ENCODE assay signal across 13 cellular contexts in the genomic region with DNA sequence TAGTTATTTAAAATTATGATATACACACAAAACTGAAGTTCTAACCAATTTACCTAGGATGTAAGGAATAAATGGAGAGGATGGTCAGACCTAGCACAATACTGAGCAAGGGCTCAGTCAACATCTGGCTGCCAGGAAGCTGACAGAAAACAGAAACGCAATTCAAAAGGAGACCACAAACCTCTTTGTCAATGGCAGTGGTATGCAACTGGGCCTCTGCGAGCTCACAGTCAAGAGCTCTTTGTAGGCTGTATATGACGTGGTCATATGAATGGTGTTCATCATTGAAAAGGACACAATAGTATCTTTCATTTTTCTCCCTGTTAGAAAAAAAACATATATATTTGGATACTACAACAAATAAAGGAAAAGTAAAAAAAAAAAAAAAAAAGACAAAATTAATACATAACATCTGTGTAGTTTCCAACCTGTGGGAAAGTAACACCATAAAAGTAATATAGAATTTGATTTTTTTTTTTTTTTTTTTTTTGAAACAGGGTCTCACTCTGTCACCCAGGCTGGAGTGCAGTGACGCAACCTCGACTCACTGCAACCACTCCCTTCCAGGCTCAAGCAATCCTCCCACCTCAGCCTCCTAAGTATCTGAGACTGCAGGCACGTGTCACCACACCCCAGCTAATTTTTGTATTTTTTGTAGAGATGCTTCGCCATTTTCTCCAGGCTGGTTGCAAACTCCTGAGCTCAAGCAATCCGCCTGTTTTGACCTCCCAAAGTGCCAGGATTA. TPM values are rescaled to one million over a fixed set of nuclear protein-coding genes. Genes with fewer than 3 reads are reported as not detected.
DNase-seq lines count a peak whose midpoint lies in the region; ATAC-seq and TF ChIP-seq lines count a peak whose summit lies in the region.
"Had no signal": no experiment of that assay in that cellular context is flagged by ENCODE, and none has a peak within 500 bp of the region (broad histone marks: within the 10 kb centered on the region; RNA-seq: fewer than 3 reads in every experiment).

No MANE protein-coding gene starts in this region.

- intact Hi-C loops in activated naive CD4-positive, alpha-beta T cell treated with anti-CD3 and anti-CD28 coated beads for 36 hours (cut with micrococcal nuclease) = no loop called here

- H3K27me3 Mint-ChIP-seq in activated naive CD4-positive, alpha-beta T cell treated with anti-CD3 and anti-CD28 coated beads for 36 hours (ENCODE audit: low read depth) = no peaks in the 10 kb centered on the region
- H3K27me3 Mint-ChIP-seq in activated naive CD4-positive, alpha-beta T cell treated with anti-CD3 and anti-CD28 coated beads, Interleukin-2, amount 10 ng/mL, durations not matched to agents 7 days and 5 days = no peaks in the 10 kb centered on the region

- no peaks in the 10 kb centered on the region for H3K27me3 ChIP-seq in NT2/D1 (ENCODE audit: insufficient read depth, insufficient read length)
- H3K27me3 ChIP-seq: BLaER1, esophagus muscularis mucosa, pancreas, upper lobe of left lung had no signal

- H3K9ac ChIP-seq in NT2/D1 (ENCODE audit: insufficient read length, low read depth) = no peak overlapping the region
- H3K9ac ChIP-seq: BLaER1 had no signal

- no peak overlapping the region for H3K4me3 ChIP-seq in NT2/D1 (ENCODE audit: insufficient read length, low read depth)
- no peak overlapping the region for H3K4me3 ChIP-seq in choroid plexus epithelial cell (ENCODE audit: low read depth, low read length)
- no peak overlapping the region for H3K4me3 ChIP-seq in skeletal muscle cell (ENCODE audit: low read depth, low read length)
- H3K4me3 ChIP-seq: BLaER1, esophagus muscularis mucosa, pancreas, upper lobe of left lung had no signal

- ATAC-seq in HG03135 (IDR thresholded peaks at IDR 0.05; ENCODE audit: unreplicated experiment) = no peak
- ATAC-seq: pancreas had no signal

- CTCF ChIA-PET in activated naive CD4-positive, alpha-beta T cell treated with anti-CD3 and anti-CD28 coated beads for 36 hours (lab: Charles Lee) = no interaction called here
- CTCF ChIA-PET in activated naive CD4-positive, alpha-beta T cell treated with anti-CD3 and anti-CD28 coated beads, Interleukin-2, amount 10 ng/mL, durations not matched to agents 7 days and 5 days (lab: Charles Lee) = interaction anchor here (0.7 kb wide), 1 partner anchor 202 kb away, joined by 3 read pairs; no protein-coding TSS in a partner anchor

- no peaks in the 10 kb centered on the region for H3K4me1 Mint-ChIP-seq in activated naive CD4-positive, alpha-beta T cell treated with anti-CD3 and anti-CD28 coated beads for 36 hours (ENCODE audit: low read depth)
- no peaks in the 10 kb centered on the region for H3K4me1 Mint-ChIP-seq in activated naive CD4-positive, alpha-beta T cell treated with anti-CD3 and anti-CD28 coated beads, Interleukin-2, amount 10 ng/mL, durations not matched to agents 7 days and 5 days

- no peaks in the 10 kb centered on the region for H3K9me3 Mint-ChIP-seq in activated naive CD4-positive, alpha-beta T cell treated with anti-CD3 and anti-CD28 coated beads for 36 hours
- no peaks in the 10 kb centered on the region for H3K9me3 Mint-ChIP-seq in activated naive CD4-positive, alpha-beta T cell treated with anti-CD3 and anti-CD28 coated beads, Interleukin-2, amount 10 ng/mL, durations not matched to agents 7 days and 5 days

- H3K36me3 ChIP-seq in NT2/D1 (ENCODE audit: insufficient read depth, insufficient read length, low read length) = peaks cover 60% of the 10 kb centered on the region

- peaks cover 31% of the 10 kb centered on the region for H3K36me3 Mint-ChIP-seq in activated naive CD4-positive, alpha-beta T cell treated with anti-CD3 and anti-CD28 coated beads for 36 hours (ENCODE audit: low read depth)
- H3K36me3 Mint-ChIP-seq in activated naive CD4-positive, alpha-beta T cell treated with anti-CD3 and anti-CD28 coated beads, Interleukin-2, amount 10 ng/mL, durations not matched to agents 7 days and 5 days = peaks cover 52% of the 10 kb centered on the region

- no peak overlapping the region for H3K27ac Mint-ChIP-seq in activated naive CD4-positive, alpha-beta T cell treated with anti-CD3 and anti-CD28 coated beads for 36 hours
- no peak overlapping the region for H3K27ac Mint-ChIP-seq in activated naive CD4-positive, alpha-beta T cell treated with anti-CD3 and anti-CD28 coated beads, Interleukin-2, amount 10 ng/mL, durations not matched to agents 7 days and 5 days

- no peak for TF ChIP-seq CTCF in choroid plexus epithelial cell (conservative IDR thresholded peaks at IDR 0.05; ENCODE audit: low read depth, low read length)

- peak; percentile 14 for DNase-seq in activated naive CD4-positive, alpha-beta T cell treated with anti-CD3 and anti-CD28 coated beads for 36 hours
- no peak for DNase-seq in activated naive CD4-positive, alpha-beta T cell treated with anti-CD3 and anti-CD28 coated beads, Interleukin-2, amount 10 ng/mL, durations not matched to agents 7 days and 5 days
- peak; percentile 8 for DNase-seq in NT2/D1 (ENCODE audit: low read depth, low spot score)
- peak; percentile 20 for DNase-seq in choroid plexus epithelial cell (ENCODE audit: low read depth)
- DNase-seq in skeletal muscle cell (ENCODE audit: low read depth) = peak; percentile 4
- DNase-seq in HuH-7 (ENCODE audit: low spot score) = no peak
- DNase-seq in cerebellar cortex (ENCODE audit: low spot score) = no peak
- DNase-seq: NCI-H2029, pancreas, upper lobe of left lung had no signal

- H3K4me1 ChIP-seq in NT2/D1 (ENCODE audit: insufficient read depth, insufficient read length) = no peaks in the 10 kb centered on the region
- H3K4me1 ChIP-seq: BLaER1, esophagus muscularis mucosa, pancreas, upper lobe of left lung had no signal

- H3K4me3 Mint-ChIP-seq in activated naive CD4-positive, alpha-beta T cell treated with anti-CD3 and anti-CD28 coated beads for 36 hours = no peak overlapping the region
- no peak overlapping the region for H3K4me3 Mint-ChIP-seq in activated naive CD4-positive, alpha-beta T cell treated with anti-CD3 and anti-CD28 coated beads, Interleukin-2, amount 10 ng/mL, durations not matched to agents 7 days and 5 days

- H3K9me3 ChIP-seq in NT2/D1 (ENCODE audit: insufficient read depth, low read length) = no peaks in the 10 kb centered on the region
- H3K9me3 ChIP-seq: BLaER1, esophagus muscularis mucosa, pancreas, upper lobe of left lung had no signal

RNA-seq across cellular contexts. Expression of a gene that starts 37.9 kb away (rescaled TPM):
- total RNA-seq in activated naive CD4-positive, alpha-beta T cell treated with anti-CD3 and anti-CD28 coated beads for 36 hours = 10 to 100 TPM; 25.2 to 25.9 TPM

Comparison
In these comparisons a context has a peak if more than half of its experiments do, and no peak if none do; other contexts are left out.
1. DNase-seq: peak in activated naive CD4-positive, alpha-beta T cell treated with anti-CD3 and anti-CD28 coated beads for 36 hours (single experiment), NT2/D1 (single experiment), choroid plexus epithelial cell (single experiment) and skeletal muscle cell (single experiment); none in activated naive CD4-positive, alpha-beta T cell treated with anti-CD3 and anti-CD28 coated beads, Interleukin-2, amount 10 ng/mL, durations not matched to agents 7 days and 5 days (single experiment), HuH-7 (single experiment) and cerebellar cortex (single experiment).